In genomic region chr11:78833237-78833636, GRCh38 we compare ENCODE assay signal across 13 cellular contexts.
"Had no signal": no experiment of that assay in that cellular context is flagged by ENCODE, and none has a peak within 500 bp of the region (broad histone marks: within the 10 kb centered on the region; RNA-seq: fewer than 3 reads in every experiment).

No MANE protein-coding gene starts in this region.

- H3K27ac Mint-ChIP-seq: activated naive CD4-positive, alpha-beta T cell treated with anti-CD3 and anti-CD28 coated beads for 36 hours; neural progenitor cell had no signal

- H3K9me3 Mint-ChIP-seq: activated naive CD4-positive, alpha-beta T cell treated with anti-CD3 and anti-CD28 coated beads for 36 hours; neural progenitor cell had no signal

- H3K27ac ChIP-seq: epithelial cell of prostate, neural progenitor cell, parathyroid adenoma, SK-N-MC had no signal

- H3K4me2 ChIP-seq: neural progenitor cell had no signal

- H3K79me2 ChIP-seq: parathyroid adenoma had no signal

- H3K4me1 ChIP-seq: parathyroid adenoma had no signal

- H3K9ac ChIP-seq: neural progenitor cell, parathyroid adenoma had no signal

- H2AFZ ChIP-seq: neural progenitor cell, parathyroid adenoma had no signal

- DNase-seq: activated CD4-positive, alpha-beta T cell treated with anti-CD3 and anti-CD28 coated beads, Interleukin-2, amount 50 U/mL, for 1 hour; activated CD8-positive, alpha-beta memory T cell treated with anti-CD3 and anti-CD28 coated beads for 24 hours; activated naive CD4-positive, alpha-beta T cell treated with anti-CD3 and anti-CD28 coated beads for 36 hours; small intestine; stimulated activated CD4-positive, alpha-beta T cell treated with anti-CD3 and anti-CD28 coated beads, Interleukin-4, amount 100 ng/mL, for 24 hours; stimulated activated naive CD4-positive, alpha-beta T cell had no signal

- H3K4me3 Mint-ChIP-seq: activated naive CD4-positive, alpha-beta T cell treated with anti-CD3 and anti-CD28 coated beads for 36 hours; neural progenitor cell had no signal

- H3K4me3 ChIP-seq: neural progenitor cell, SK-N-MC had no signal

- H3K27me3 ChIP-seq: neural progenitor cell had no signal

- FAIRE-seq: astrocyte, bronchial epithelial cell, frontal cortex, small intestine had no signal

- H3K36me3 ChIP-seq: neural progenitor cell had no signal
